ENCODE assay signal across 1 cellular context in genomic region chr2:37649518-37649917, GRCh38.
TF ChIP-seq lines count a peak whose summit lies in the region.

No MANE protein-coding gene starts in this region.

TF ChIP-seq in endothelial cell of umbilical vein, 7 proteins besides CTCF, POLR2A, EP300 and RAD21 (continued from another document):
- TF ChIP-seq MAX (IDR thresholded peaks at IDR 0.05; ENCODE audit: insufficient read depth, insufficient read length), result no peak
TF ChIP-seq in endothelial cell of umbilical vein: peak in this region for 0.
